In genomic region chr6:41723178-41723935, GRCh38 we compare ENCODE assay signal across 1 cellular context.
TF ChIP-seq lines count a peak whose summit lies in the region.

No MANE protein-coding gene starts in this region.

TF ChIP-seq in GM12878, 131 proteins besides CTCF, POLR2A, EP300 and RAD21 (continued from another document and continues in another):
- TF ChIP-seq, protein P1, sequence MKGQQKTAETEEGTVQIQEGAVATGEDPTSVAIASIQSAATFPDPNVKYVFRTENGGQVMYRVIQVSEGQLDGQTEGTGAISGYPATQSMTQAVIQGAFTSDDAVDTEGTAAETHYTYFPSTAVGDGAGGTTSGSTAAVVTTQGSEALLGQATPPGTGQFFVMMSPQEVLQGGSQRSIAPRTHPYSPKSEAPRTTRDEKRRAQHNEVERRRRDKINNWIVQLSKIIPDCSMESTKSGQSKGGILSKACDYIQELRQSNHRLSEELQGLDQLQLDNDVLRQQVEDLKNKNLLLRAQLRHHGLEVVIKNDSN (IDR thresholded peaks at IDR 0.05; ENCODE audit: borderline replicate concordance, extremely low read length, insufficient read depth, low read depth, low read length) = no peak
- peak; percentile 70 for TF ChIP-seq TARDBP (IDR thresholded peaks at IDR 0.05; ENCODE audit: borderline replicate concordance)
- TF ChIP-seq ZNF384 (IDR thresholded peaks at IDR 0.05; ENCODE audit: borderline replicate concordance, low read depth, low read length) = no peak
- TF ChIP-seq, protein P2, sequence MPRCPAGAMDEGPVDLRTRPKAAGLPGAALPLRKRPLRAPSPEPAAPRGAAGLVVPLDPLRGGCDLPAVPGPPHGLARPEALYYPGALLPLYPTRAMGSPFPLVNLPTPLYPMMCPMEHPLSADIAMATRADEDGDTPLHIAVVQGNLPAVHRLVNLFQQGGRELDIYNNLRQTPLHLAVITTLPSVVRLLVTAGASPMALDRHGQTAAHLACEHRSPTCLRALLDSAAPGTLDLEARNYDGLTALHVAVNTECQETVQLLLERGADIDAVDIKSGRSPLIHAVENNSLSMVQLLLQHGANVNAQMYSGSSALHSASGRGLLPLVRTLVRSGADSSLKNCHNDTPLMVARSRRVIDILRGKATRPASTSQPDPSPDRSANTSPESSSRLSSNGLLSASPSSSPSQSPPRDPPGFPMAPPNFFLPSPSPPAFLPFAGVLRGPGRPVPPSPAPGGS (IDR thresholded peaks at IDR 0.05; ENCODE audit: borderline replicate concordance, insufficient read depth, low read depth, low read length, poor library complexity, severe bottlenecking) = peak; percentile 98
- no peak for TF ChIP-seq E2F8 (IDR thresholded peaks at IDR 0.05; ENCODE audit: low read depth, partially characterized antibody)
- TF ChIP-seq TCF12 (IDR thresholded peaks at IDR 0.05; ENCODE audit: low read depth, low read length) = peak; percentile 98
- TF ChIP-seq CBX5 (IDR thresholded peaks at IDR 0.05; ENCODE audit: low read depth) = no peak
- TF ChIP-seq NR2C1 (IDR thresholded peaks at IDR 0.05) = peak; percentile 56; the same call in 1 of the 2 replicates
- no peak for TF ChIP-seq RBBP5 (conservative IDR thresholded peaks at IDR 0.05)
- TF ChIP-seq IRF5 (IDR thresholded peaks at IDR 0.05; ENCODE audit: borderline replicate concordance) = no peak
- TF ChIP-seq SIN3A (IDR thresholded peaks at IDR 0.05; ENCODE audit: low read depth, low read length) = 0 out of 2 replicates have a peak, but pooled peaks have one; percentile 54
- TF ChIP-seq, protein P3, sequence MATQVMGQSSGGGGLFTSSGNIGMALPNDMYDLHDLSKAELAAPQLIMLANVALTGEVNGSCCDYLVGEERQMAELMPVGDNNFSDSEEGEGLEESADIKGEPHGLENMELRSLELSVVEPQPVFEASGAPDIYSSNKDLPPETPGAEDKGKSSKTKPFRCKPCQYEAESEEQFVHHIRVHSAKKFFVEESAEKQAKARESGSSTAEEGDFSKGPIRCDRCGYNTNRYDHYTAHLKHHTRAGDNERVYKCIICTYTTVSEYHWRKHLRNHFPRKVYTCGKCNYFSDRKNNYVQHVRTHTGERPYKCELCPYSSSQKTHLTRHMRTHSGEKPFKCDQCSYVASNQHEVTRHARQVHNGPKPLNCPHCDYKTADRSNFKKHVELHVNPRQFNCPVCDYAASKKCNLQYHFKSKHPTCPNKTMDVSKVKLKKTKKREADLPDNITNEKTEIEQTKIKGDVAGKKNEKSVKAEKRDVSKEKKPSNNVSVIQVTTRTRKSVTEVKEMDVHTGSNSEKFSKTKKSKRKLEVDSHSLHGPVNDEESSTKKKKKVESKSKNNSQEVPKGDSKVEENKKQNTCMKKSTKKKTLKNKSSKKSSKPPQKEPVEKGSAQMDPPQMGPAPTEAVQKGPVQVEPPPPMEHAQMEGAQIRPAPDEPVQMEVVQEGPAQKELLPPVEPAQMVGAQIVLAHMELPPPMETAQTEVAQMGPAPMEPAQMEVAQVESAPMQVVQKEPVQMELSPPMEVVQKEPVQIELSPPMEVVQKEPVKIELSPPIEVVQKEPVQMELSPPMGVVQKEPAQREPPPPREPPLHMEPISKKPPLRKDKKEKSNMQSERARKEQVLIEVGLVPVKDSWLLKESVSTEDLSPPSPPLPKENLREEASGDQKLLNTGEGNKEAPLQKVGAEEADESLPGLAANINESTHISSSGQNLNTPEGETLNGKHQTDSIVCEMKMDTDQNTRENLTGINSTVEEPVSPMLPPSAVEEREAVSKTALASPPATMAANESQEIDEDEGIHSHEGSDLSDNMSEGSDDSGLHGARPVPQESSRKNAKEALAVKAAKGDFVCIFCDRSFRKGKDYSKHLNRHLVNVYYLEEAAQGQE (IDR thresholded peaks at IDR 0.05; ENCODE audit: low read depth, low read length) = no peak
- TF ChIP-seq ZZZ3 (IDR thresholded peaks at IDR 0.05; ENCODE audit: control insufficient read depth, insufficient read length, low read depth) = no peak
- TF ChIP-seq, protein P4, sequence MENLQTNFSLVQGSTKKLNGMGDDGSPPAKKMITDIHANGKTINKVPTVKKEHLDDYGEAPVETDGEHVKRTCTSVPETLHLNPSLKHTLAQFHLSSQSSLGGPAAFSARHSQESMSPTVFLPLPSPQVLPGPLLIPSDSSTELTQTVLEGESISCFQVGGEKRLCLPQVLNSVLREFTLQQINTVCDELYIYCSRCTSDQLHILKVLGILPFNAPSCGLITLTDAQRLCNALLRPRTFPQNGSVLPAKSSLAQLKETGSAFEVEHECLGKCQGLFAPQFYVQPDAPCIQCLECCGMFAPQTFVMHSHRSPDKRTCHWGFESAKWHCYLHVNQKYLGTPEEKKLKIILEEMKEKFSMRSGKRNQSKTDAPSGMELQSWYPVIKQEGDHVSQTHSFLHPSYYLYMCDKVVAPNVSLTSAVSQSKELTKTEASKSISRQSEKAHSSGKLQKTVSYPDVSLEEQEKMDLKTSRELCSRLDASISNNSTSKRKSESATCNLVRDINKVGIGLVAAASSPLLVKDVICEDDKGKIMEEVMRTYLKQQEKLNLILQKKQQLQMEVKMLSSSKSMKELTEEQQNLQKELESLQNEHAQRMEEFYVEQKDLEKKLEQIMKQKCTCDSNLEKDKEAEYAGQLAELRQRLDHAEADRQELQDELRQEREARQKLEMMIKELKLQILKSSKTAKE (IDR thresholded peaks at IDR 0.05; ENCODE audit: low read depth, poor library complexity, severe bottlenecking) = peak; percentile 88
- TF ChIP-seq HDAC6 (IDR thresholded peaks at IDR 0.05; ENCODE audit: unreplicated experiment) = no peak
- TF ChIP-seq KDM1A (IDR thresholded peaks at IDR 0.05; ENCODE audit: borderline replicate concordance) = no peak
- TF ChIP-seq SMC3 (IDR thresholded peaks at IDR 0.05; ENCODE audit: borderline replicate concordance, low read length) = peak; percentile 33; the same call in 1 of the 2 replicates
- no peak for TF ChIP-seq ZSCAN29 (IDR thresholded peaks at IDR 0.05)
- TF ChIP-seq ZNF24 (IDR thresholded peaks at IDR 0.05) = peak; percentile 49; the same call in 1 of the 2 replicates
- TF ChIP-seq RAD51 (IDR thresholded peaks at IDR 0.05) = no peak
- no peak for TF ChIP-seq PBX3 (IDR thresholded peaks at IDR 0.05; ENCODE audit: insufficient replicate concordance, low read depth, low read length)
- TF ChIP-seq IKZF2 (IDR thresholded peaks at IDR 0.05) = peak; percentile 90 to 94
- TF ChIP-seq E4F1 (IDR thresholded peaks at IDR 0.05; ENCODE audit: borderline replicate concordance, partially characterized antibody) = peak; percentile 39
- TF ChIP-seq FOXK2 (IDR thresholded peaks at IDR 0.05) = no peak
- TF ChIP-seq CHD4 (IDR thresholded peaks at IDR 0.05) = no peak
- TF ChIP-seq IRF4 (IDR thresholded peaks at IDR 0.05; ENCODE audit: low read depth, low read length) = peak; percentile 48; the same call in 1 of the 2 replicates
- no peak for TF ChIP-seq NFYA (IDR thresholded peaks at IDR 0.05; ENCODE audit: borderline replicate concordance, low read depth, low read length)
- no peak for TF ChIP-seq CBX3 (IDR thresholded peaks at IDR 0.05; ENCODE audit: borderline replicate concordance, low read depth)
- TF ChIP-seq ZBED1 (IDR thresholded peaks at IDR 0.05; ENCODE audit: borderline replicate concordance) = peak; percentile 76; the same call in 1 of the 2 replicates
- TF ChIP-seq, protein P5, sequence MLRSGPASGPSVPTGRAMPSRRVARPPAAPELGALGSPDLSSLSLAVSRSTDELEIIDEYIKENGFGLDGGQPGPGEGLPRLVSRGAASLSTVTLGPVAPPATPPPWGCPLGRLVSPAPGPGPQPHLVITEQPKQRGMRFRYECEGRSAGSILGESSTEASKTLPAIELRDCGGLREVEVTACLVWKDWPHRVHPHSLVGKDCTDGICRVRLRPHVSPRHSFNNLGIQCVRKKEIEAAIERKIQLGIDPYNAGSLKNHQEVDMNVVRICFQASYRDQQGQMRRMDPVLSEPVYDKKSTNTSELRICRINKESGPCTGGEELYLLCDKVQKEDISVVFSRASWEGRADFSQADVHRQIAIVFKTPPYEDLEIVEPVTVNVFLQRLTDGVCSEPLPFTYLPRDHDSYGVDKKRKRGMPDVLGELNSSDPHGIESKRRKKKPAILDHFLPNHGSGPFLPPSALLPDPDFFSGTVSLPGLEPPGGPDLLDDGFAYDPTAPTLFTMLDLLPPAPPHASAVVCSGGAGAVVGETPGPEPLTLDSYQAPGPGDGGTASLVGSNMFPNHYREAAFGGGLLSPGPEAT (IDR thresholded peaks at IDR 0.05; ENCODE audit: low read depth) = peak; percentile 79
- peak; percentile 42; the same call in 1 of the 2 replicates for TF ChIP-seq ELK1 (IDR thresholded peaks at IDR 0.05; ENCODE audit: low read depth, low read length)
- no peak for TF ChIP-seq KAT2A (conservative IDR thresholded peaks at IDR 0.05; ENCODE audit: control insufficient read depth, low read depth, low read length)
- no peak for TF ChIP-seq NR2C2 (IDR thresholded peaks at IDR 0.05; ENCODE audit: borderline replicate concordance, control insufficient read depth, insufficient read length, low read depth)
- peak; percentile 87 for TF ChIP-seq YBX1 (IDR thresholded peaks at IDR 0.05)
- peak; percentile 60; the same call in 1 of the 2 replicates for TF ChIP-seq MTA3 (IDR thresholded peaks at IDR 0.05; ENCODE audit: borderline replicate concordance, low read length)
- peak; percentile 58; the same call in 1 of the 2 replicates for TF ChIP-seq LARP7 (IDR thresholded peaks at IDR 0.05)
